In the genomic region with DNA sequence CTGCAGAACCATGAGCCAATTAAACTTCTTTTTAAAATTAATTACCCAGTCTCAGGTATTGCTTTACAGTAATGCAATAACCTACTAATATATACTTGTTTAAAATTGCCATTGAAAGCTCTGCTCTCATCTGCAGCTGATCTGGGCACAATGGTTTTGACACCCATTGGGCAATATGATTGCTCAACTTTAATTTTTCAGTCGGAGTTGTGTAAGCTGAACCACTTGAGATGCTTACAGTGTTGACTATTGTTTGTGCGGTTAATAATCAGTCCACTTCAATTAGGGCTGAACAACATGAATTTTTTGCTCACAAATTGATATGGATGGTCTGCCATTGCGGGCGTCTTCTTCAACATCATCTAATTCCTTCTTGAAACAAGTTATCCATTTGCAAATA, we compare ENCODE assay signal across 25 cellular contexts. TPM values are rescaled to one million over a fixed set of nuclear protein-coding genes. Genes with fewer than 3 reads are reported as not detected.
"Had no signal": no experiment of that assay in that cellular context is flagged by ENCODE, and none has a peak within 500 bp of the region (broad histone marks: within the 10 kb centered on the region; RNA-seq: fewer than 3 reads in every experiment).

No MANE protein-coding gene starts in this region.

- H3K27ac ChIP-seq: colonic mucosa, esophagus squamous epithelium, pancreas, prostate gland, spleen, stomach, thoracic aorta, transverse colon had no signal

- H3K9me3 ChIP-seq: pancreas, prostate gland, thoracic aorta had no signal

- H3K4me1 ChIP-seq: colonic mucosa, esophagus squamous epithelium, pancreas, prostate gland, spleen, stomach, transverse colon had no signal

- DNase-seq: colonic mucosa; dermis blood vessel endothelial cell; esophagus squamous epithelium; foreskin fibroblast; kidney; left cardiac atrium; mesendoderm; naive B cell; occipital lobe; pancreas; spleen; stimulated activated CD4-positive, alpha-beta T cell treated with anti-CD3 and anti-CD28 coated beads, Interleukin-15, amount 100 ng/mL, for 24 hours; stimulated activated CD4-positive, alpha-beta T cell treated with anti-CD3 and anti-CD28 coated beads, Interleukin-1b, Interleukin-23, amount 100 ng/mL, for 48 hours; stimulated activated naive CD4-positive, alpha-beta T cell; stomach; substantia nigra; transverse colon had no signal

- H3K27me3 ChIP-seq: colonic mucosa, esophagus squamous epithelium, pancreas, spleen, stomach, transverse colon had no signal

- H3K36me3 ChIP-seq: colonic mucosa, esophagus squamous epithelium, pancreas, prostate gland, spleen, stomach, thoracic aorta, transverse colon had no signal

- H3K4me3 ChIP-seq: colonic mucosa, esophagus squamous epithelium, pancreas, prostate gland, spleen, stomach, thoracic aorta, transverse colon had no signal

- ATAC-seq: left cardiac atrium, pancreas, sciatic nerve had no signal

RNA-seq across cellular contexts. Expression of gene OR4K5, which starts 18.0 kb away (rescaled TPM):
- total RNA-seq: colonic mucosa, dermis blood vessel endothelial cell, epithelial cell of proximal tubule, esophagus squamous epithelium, kidney, left cardiac atrium, liver, lung microvascular endothelial cell, occipital lobe, pancreas, prostate gland, renal cortical epithelial cell, sciatic nerve, skeletal muscle tissue, spleen, stomach, thoracic aorta, transverse colon had no signal

RNA-seq across cellular contexts. Expression of gene OR4K2, which starts 27.5 kb away (rescaled TPM):
- total RNA-seq: colonic mucosa, dermis blood vessel endothelial cell, epithelial cell of proximal tubule, esophagus squamous epithelium, kidney, left cardiac atrium, liver, lung microvascular endothelial cell, occipital lobe, pancreas, prostate gland, renal cortical epithelial cell, sciatic nerve, skeletal muscle tissue, spleen, thoracic aorta, transverse colon had no signal

RNA-seq across cellular contexts. Expression of gene OR4K1, which starts 28.3 kb away (rescaled TPM):
- total RNA-seq: colonic mucosa, dermis blood vessel endothelial cell, epithelial cell of proximal tubule, esophagus squamous epithelium, kidney, left cardiac atrium, liver, lung microvascular endothelial cell, occipital lobe, pancreas, prostate gland, renal cortical epithelial cell, sciatic nerve, skeletal muscle tissue, spleen, stomach, thoracic aorta, transverse colon had no signal
